Comparison of ENCODE assay signal across 8 cellular contexts in the genomic region with DNA sequence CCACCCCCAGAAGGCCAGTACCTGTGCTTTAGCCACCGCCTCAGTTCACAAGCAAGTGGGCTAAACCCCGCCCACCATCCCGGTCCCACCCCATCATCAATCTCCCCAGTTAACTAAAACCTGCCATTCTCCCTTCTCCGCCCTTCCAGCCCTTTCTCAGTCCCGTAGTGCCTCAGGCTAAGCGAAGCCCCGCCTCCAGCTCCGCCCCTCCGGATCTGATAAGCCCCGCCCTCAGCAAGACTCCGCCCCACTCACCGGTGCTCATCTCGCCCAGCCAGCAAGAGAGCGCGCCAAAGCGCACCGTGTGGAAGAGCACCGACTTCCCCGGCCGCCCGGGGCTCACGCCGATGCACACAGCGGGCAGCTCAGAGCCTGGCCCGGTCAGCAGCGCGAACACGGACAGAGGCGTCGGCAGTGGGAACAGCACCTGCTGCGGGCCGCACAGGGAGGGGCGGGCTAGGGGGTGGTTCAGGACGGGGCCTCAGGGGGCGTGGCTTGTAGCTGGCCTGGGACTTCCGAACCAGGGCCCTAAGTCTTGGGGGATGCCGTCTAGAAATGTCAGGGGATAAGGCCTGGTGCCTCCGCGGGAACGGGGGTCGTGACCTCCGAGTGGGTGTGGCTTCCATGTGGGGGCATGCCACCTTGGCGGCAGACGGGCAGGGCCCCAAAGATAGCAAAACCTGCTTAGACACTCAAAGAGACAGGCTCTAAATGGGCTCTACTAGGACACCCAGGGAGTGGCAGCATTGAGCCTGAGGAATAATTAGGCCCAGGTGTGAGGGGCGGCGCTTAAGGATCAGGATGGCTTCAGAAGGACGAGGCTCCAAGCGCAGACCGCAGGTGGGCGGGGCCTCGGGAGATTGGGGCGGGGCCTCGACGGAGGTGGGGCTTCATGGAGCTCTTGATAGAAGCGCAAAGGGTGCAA. TPM values are rescaled to one million over a fixed set of nuclear protein-coding genes. Genes with fewer than 3 reads are reported as not detected.
DNase-seq lines count a peak whose midpoint lies in the region; ATAC-seq and TF ChIP-seq lines count a peak whose summit lies in the region.

No MANE protein-coding gene starts in this region.

- H4K20me1 ChIP-seq in Karpas-422 (ENCODE audit: insufficient read depth, low read depth, low read length) = peaks cover 11% of the 10 kb centered on the region; the same call in 1 of the 2 replicates

- H3K4me1 Mint-ChIP-seq in activated T-cell treated with anti-CD3 and anti-CD28 coated beads, Interleukin-2, amount 50 U/mL, for 4 hours (ENCODE audit: low read depth) = no peaks in the 10 kb centered on the region

- DNase-seq in AG20443 (ENCODE audit: low spot score) (peak; percentile 54), Karpas-422 (peak; percentile 73), iris pigment epithelial cell (ENCODE audit: low read depth) (peak; percentile 6), suprapubic skin (ENCODE audit: low spot score in 2 of 2) (no peak), COR-L47 (lab: John Stamatoyannopoulos, UW) (no peak)
- peak; percentile 13 for DNase-seq in activated T-cell treated with anti-CD3 and anti-CD28 coated beads, Interleukin-2, amount 50 U/mL, for 4 hours

- H3K36me3 ChIP-seq in Karpas-422 (ENCODE audit: insufficient read depth, low read length) = peaks cover 57% of the 10 kb centered on the region
- H3K36me3 ChIP-seq in suprapubic skin = no peaks in the 10 kb centered on the region

- ATAC-seq in activated T-cell treated with anti-CD3 and anti-CD28 coated beads, Interleukin-2, amount 50 U/mL, for 4 hours = peak; percentile 58 to 65
- no peak for ATAC-seq in GM18907 (IDR thresholded peaks at IDR 0.05; ENCODE audit: unreplicated experiment)
- no peak for ATAC-seq in HG03469 (IDR thresholded peaks at IDR 0.05; ENCODE audit: unreplicated experiment)

- no peak overlapping the region for H3K9ac ChIP-seq in Karpas-422 (ENCODE audit: low read length)

- no peak overlapping the region for H3K4me2 ChIP-seq in Karpas-422 (ENCODE audit: low read depth, low read length, poor library complexity, severe bottlenecking)

- H3K4me3 Mint-ChIP-seq in activated T-cell treated with anti-CD3 and anti-CD28 coated beads, Interleukin-2, amount 50 U/mL, for 4 hours = no peak overlapping the region

- H3K9me3 ChIP-seq in Karpas-422 (ENCODE audit: low read length) (no peaks in the 10 kb centered on the region), suprapubic skin (no peaks in the 10 kb centered on the region)

- H3K9me3 Mint-ChIP-seq in activated T-cell treated with anti-CD3 and anti-CD28 coated beads, Interleukin-2, amount 50 U/mL, for 4 hours = no peaks in the 10 kb centered on the region

- H3K27me3 ChIP-seq in Karpas-422 (ENCODE audit: low read length) = no peaks in the 10 kb centered on the region
- H3K27me3 ChIP-seq in suprapubic skin = no peaks in the 10 kb centered on the region

- no peak overlapping the region for H2AFZ ChIP-seq in Karpas-422 (ENCODE audit: low read length)

- H3K4me3 ChIP-seq in Karpas-422 (ENCODE audit: low read length) (no peak overlapping the region), suprapubic skin (peak overlapping the region; percentile 12)

- TF ChIP-seq POLR2A in suprapubic skin (IDR thresholded peaks at IDR 0.05) = no peak

- no peaks in the 10 kb centered on the region for H3K9me2 ChIP-seq in Karpas-422 (replicated peaks; ENCODE audit: insufficient read depth, low read length)

- no peaks in the 10 kb centered on the region for H3K79me2 ChIP-seq in Karpas-422 (ENCODE audit: low read length)

- WGBS in suprapubic skin = 19% methylated on average over 38 of the region's 55 CpGs

- TF ChIP-seq EP300 in suprapubic skin (IDR thresholded peaks at IDR 0.05) = no peak

- no peak for TF ChIP-seq CTCF in suprapubic skin (IDR thresholded peaks at IDR 0.05)

- no peaks in the 10 kb centered on the region for H3K4me1 ChIP-seq in Karpas-422 (ENCODE audit: low read length)
- peaks cover 8% of the 10 kb centered on the region for H3K4me1 ChIP-seq in suprapubic skin

- peaks cover 23% of the 10 kb centered on the region for H3K36me3 Mint-ChIP-seq in activated T-cell treated with anti-CD3 and anti-CD28 coated beads, Interleukin-2, amount 50 U/mL, for 4 hours (ENCODE audit: insufficient read depth)

- no peaks in the 10 kb centered on the region for H3K27me3 Mint-ChIP-seq in activated T-cell treated with anti-CD3 and anti-CD28 coated beads, Interleukin-2, amount 50 U/mL, for 4 hours (ENCODE audit: low read depth)

- H3K27ac ChIP-seq in Karpas-422 (ENCODE audit: low read length) = no peak overlapping the region
- no peak overlapping the region for H3K27ac ChIP-seq in suprapubic skin

RNA-seq across cellular contexts. Expression of a gene that starts 21.4 kb away (rescaled TPM):
- 262 and 352 TPM in 2 replicates for total RNA-seq in Karpas-422 (2014; rRNA removed; shearing (Covaris generic); ENCODE audit: low replicate concordance)
- total RNA-seq in activated T-cell treated with anti-CD3 and anti-CD28 coated beads, Interleukin-2, amount 50 U/mL, for 4 hours = 100 to 1,000 TPM; 109 to 130 (median 126) TPM
- 1 to 10 TPM in 3 of 4 donors, under 1 TPM in 1; 0.68 to 2.8 (median 1.8) TPM for total RNA-seq in suprapubic skin

RNA-seq across cellular contexts. Expression of a gene that starts 22.7 kb away (rescaled TPM):
- total RNA-seq in Karpas-422 (2014; rRNA removed; shearing (Covaris generic); ENCODE audit: low replicate concordance) = 474 and 745 TPM in 2 replicates
- total RNA-seq in activated T-cell treated with anti-CD3 and anti-CD28 coated beads, Interleukin-2, amount 50 U/mL, for 4 hours = 100 to 1,000 TPM; 370 to 409 (median 401) TPM
- total RNA-seq in suprapubic skin = 100 to 1,000 TPM; 274 to 587 (median 557) TPM

RNA-seq across cellular contexts. Expression of a gene that starts 51.1 kb away (rescaled TPM):
- total RNA-seq in Karpas-422 (2014; rRNA removed; shearing (Covaris generic); ENCODE audit: low replicate concordance) = 54.6 and 106 TPM in 2 replicates
- total RNA-seq in activated T-cell treated with anti-CD3 and anti-CD28 coated beads, Interleukin-2, amount 50 U/mL, for 4 hours = 100 to 1,000 TPM; 215 to 233 (median 230) TPM
- total RNA-seq in suprapubic skin = 100 to 1,000 TPM; 475 to 520 (median 507) TPM

Comparison
In these comparisons a context has a peak if more than half of its experiments do, and no peak if none do; other contexts are left out.
1. DNase-seq: peak in AG20443 (single experiment), Karpas-422 (single experiment), activated T-cell treated with anti-CD3 and anti-CD28 coated beads, Interleukin-2, amount 50 U/mL, for 4 hours (single experiment) and iris pigment epithelial cell (single experiment); none in suprapubic skin (0 of 2) and COR-L47 (single experiment).
2. ATAC-seq: peak in activated T-cell treated with anti-CD3 and anti-CD28 coated beads, Interleukin-2, amount 50 U/mL, for 4 hours (2 of 2); none in GM18907 (single experiment) and HG03469 (single experiment).
3. RNA of a gene that starts 21.4 kb away (total RNA-seq): 262 to 352 TPM in Karpas-422 and 109 to 130 TPM in activated T-cell treated with anti-CD3 and anti-CD28 coated beads, Interleukin-2, amount 50 U/mL, for 4 hours; 0.68 to 2.8 TPM in suprapubic skin; every median in the first group is over 10 times any median in the second.